Comparison of ENCODE assay signal across 17 cellular contexts in genomic region chr11:14190992-14191773, GRCh38.
DNase-seq lines count a peak whose midpoint lies in the region; ATAC-seq and TF ChIP-seq lines count a peak whose summit lies in the region.
"Had no signal": no experiment of that assay in that cellular context is flagged by ENCODE, and none has a peak within 500 bp of the region (broad histone marks: within the 10 kb centered on the region; RNA-seq: fewer than 3 reads in every experiment).

No MANE protein-coding gene starts in this region.

- no peak for DNase-seq in activated naive CD4-positive, alpha-beta T cell treated with Interleukin-2 at 50 U/mL for 16 hours
- DNase-seq in heart right ventricle = peak in 1 of 2 donors; percentile 7
- DNase-seq in aorta = no peak
- DNase-seq in NCI-H1930 (lab: John Stamatoyannopoulos, UW) = no peak
- DNase-seq in NCI-H2029 (lab: John Stamatoyannopoulos, UW) = no peak
- DNase-seq: activated CD8-positive, alpha-beta T cell treated with anti-CD3 and anti-CD28 coated beads, Interleukin-2, amount 10 ng/mL, durations not matched to agents 7 days and 5 days; CD4-positive, alpha-beta T cell; dorsolateral prefrontal cortex; NCI-H1417 treated with DMSO at 0.1 percent for 48 hours; NCI-H446 treated with DMSO at 0.1 percent for 48 hours; small intestine; stimulated activated naive CD8-positive, alpha-beta T cell treated with anti-CD3 and anti-CD28 coated beads, Interleukin-15, Interleukin-2, amounts not matched to agents 100 U/mL and 50 U/mL, for 24 hours had no signal

- H3K9me3 ChIP-seq in heart right ventricle = no peaks in the 10 kb centered on the region
- no peaks in the 10 kb centered on the region for H3K9me3 ChIP-seq in parathyroid adenoma (ENCODE audit: control insufficient read depth, low read length)
- H3K9me3 ChIP-seq in aorta (ENCODE audit: control insufficient read depth, low read length) = no peaks in the 10 kb centered on the region
- H3K9me3 ChIP-seq: neutrophil had no signal

- H3K27me3 Mint-ChIP-seq in activated naive CD4-positive, alpha-beta T cell treated with anti-CD3 and anti-CD28 coated beads, Interleukin-2, amount 50 U/mL, for 24 hours = no peaks in the 10 kb centered on the region
- H3K27me3 Mint-ChIP-seq: CD4-positive, alpha-beta T cell had no signal

- peaks cover 0 to 39% (median 14%) of the 10 kb centered on the region in 9 donors for H3K4me1 ChIP-seq in heart right ventricle
- no peaks in the 10 kb centered on the region for H3K4me1 ChIP-seq in parathyroid adenoma
- H3K4me1 ChIP-seq in aorta (ENCODE audit: control insufficient read depth in 1 of 2, insufficient read depth in 2 of 2, low read length in 2 of 2) = peaks cover 3 to 5% of the 10 kb centered on the region in 2 donors

- H3K4me3 ChIP-seq in heart right ventricle (no peak overlapping the region), parathyroid adenoma (ENCODE audit: low read depth, low read length) (no peak overlapping the region), aorta (ENCODE audit: low read length in 2 of 2) (peak overlapping the region in 1 of 2 donors; percentile 38)
- H3K4me3 ChIP-seq: dorsolateral prefrontal cortex had no signal

- H3K27ac ChIP-seq in heart right ventricle (peak overlapping the region; percentile 11 to 68 (median 54)), parathyroid adenoma (peak overlapping the region; percentile 19), aorta (ENCODE audit: low read depth in 1 of 2, low read length in 2 of 2) (peak overlapping the region; percentile 59 to 61)
- H3K27ac ChIP-seq: neutrophil had no signal

- H3K79me2 ChIP-seq in parathyroid adenoma = no peaks in the 10 kb centered on the region

- H3K4me2 ChIP-seq in parathyroid adenoma (ENCODE audit: low read length) = no peak overlapping the region

- no peaks in the 10 kb centered on the region for H3K36me3 ChIP-seq in heart right ventricle
- no peaks in the 10 kb centered on the region for H3K36me3 ChIP-seq in parathyroid adenoma (ENCODE audit: control insufficient read depth, insufficient read depth, low read length)
- H3K36me3 ChIP-seq in aorta (ENCODE audit: control insufficient read depth in 1 of 2, insufficient read depth in 2 of 2, low read length in 1 of 2) = no peaks in the 10 kb centered on the region
- H3K36me3 ChIP-seq: neutrophil had no signal

- peak in 2 of 9 donors; percentile 9 to 13 for TF ChIP-seq CTCF in heart right ventricle (IDR thresholded peaks at IDR 0.05)
- TF ChIP-seq CTCF in parathyroid adenoma (IDR thresholded peaks at IDR 0.05) = no peak

- 48 to 66% methylated on average over 6 of the region's 6 CpGs for WGBS in heart right ventricle, 2 donors
- WGBS in aorta, 2 donors = 16% methylated on average over 6 of the region's 6 CpGs

- intact Hi-C loops in heart right ventricle (cut with DNase I) = no loop called here
- intact Hi-C loops in aorta (cut with DNase I) = no loop called here

- no peaks in the 10 kb centered on the region for H3K4me1 Mint-ChIP-seq in activated naive CD4-positive, alpha-beta T cell treated with anti-CD3 and anti-CD28 coated beads, Interleukin-2, amount 50 U/mL, for 24 hours

- no peak overlapping the region for H3K9ac ChIP-seq in parathyroid adenoma

- H3K36me3 Mint-ChIP-seq in activated naive CD4-positive, alpha-beta T cell treated with anti-CD3 and anti-CD28 coated beads, Interleukin-2, amount 50 U/mL, for 24 hours = peaks cover 4% of the 10 kb centered on the region

- H3K27ac Mint-ChIP-seq in activated naive CD4-positive, alpha-beta T cell treated with anti-CD3 and anti-CD28 coated beads, Interleukin-2, amount 50 U/mL, for 24 hours = peak overlapping the region; percentile 0
- H3K27ac Mint-ChIP-seq: activated CD8-positive, alpha-beta T cell treated with anti-CD3 and anti-CD28 coated beads, Interleukin-2, amount 10 ng/mL, durations not matched to agents 7 days and 5 days; activated T-helper 2 cell treated with anti-CD3 and anti-CD28 coated beads, Interferon-gamma antibody, Interleukin-2, Interleukin-4, amounts not matched to agents 10 μg/mL and 5 μg/mL and 100 μg/mL, durations not matched to agents 14 hours and 24 hours and 36 hours; CD4-positive, alpha-beta T cell had no signal

- no peaks in the 10 kb centered on the region for H3K9me3 Mint-ChIP-seq in activated naive CD4-positive, alpha-beta T cell treated with anti-CD3 and anti-CD28 coated beads, Interleukin-2, amount 50 U/mL, for 24 hours
- H3K9me3 Mint-ChIP-seq: activated T-helper 2 cell treated with anti-CD3 and anti-CD28 coated beads, Interferon-gamma antibody, Interleukin-2, Interleukin-4, amounts not matched to agents 10 μg/mL and 5 μg/mL and 100 μg/mL, durations not matched to agents 14 hours and 24 hours and 36 hours; CD4-positive, alpha-beta T cell had no signal

- H3K4me3 Mint-ChIP-seq in activated naive CD4-positive, alpha-beta T cell treated with anti-CD3 and anti-CD28 coated beads, Interleukin-2, amount 50 U/mL, for 24 hours = no peak overlapping the region
- H3K4me3 Mint-ChIP-seq: activated CD8-positive, alpha-beta T cell treated with anti-CD3 and anti-CD28 coated beads, Interleukin-2, amount 10 ng/mL, durations not matched to agents 7 days and 5 days; CD4-positive, alpha-beta T cell had no signal

- H3K27me3 ChIP-seq in heart right ventricle (no peaks in the 10 kb centered on the region), parathyroid adenoma (ENCODE audit: control insufficient read depth, insufficient read depth, low read length) (no peaks in the 10 kb centered on the region), aorta (ENCODE audit: control insufficient read depth in 1 of 2, insufficient read depth in 2 of 2, low read length in 1 of 2) (no peaks in the 10 kb centered on the region)
- H3K27me3 ChIP-seq: neutrophil had no signal

- no peak overlapping the region for H2AFZ ChIP-seq in parathyroid adenoma

- peak; percentile 69 to 87 (median 76) for ATAC-seq in heart right ventricle
- peak; percentile 64 for ATAC-seq in aorta (ENCODE audit: low FRiP score)
- ATAC-seq in HG02885 (IDR thresholded peaks at IDR 0.05; ENCODE audit: poor library complexity, unreplicated experiment) = no peak
- ATAC-seq: activated CD8-positive, alpha-beta T cell treated with anti-CD3 and anti-CD28 coated beads, Interleukin-2, amount 10 ng/mL, durations not matched to agents 7 days and 5 days; stimulated activated naive CD8-positive, alpha-beta T cell treated with anti-CD3 and anti-CD28 coated beads, Interleukin-15, Interleukin-2, amounts not matched to agents 100 U/mL and 50 U/mL, for 24 hours had no signal
